In the genomic region with DNA sequence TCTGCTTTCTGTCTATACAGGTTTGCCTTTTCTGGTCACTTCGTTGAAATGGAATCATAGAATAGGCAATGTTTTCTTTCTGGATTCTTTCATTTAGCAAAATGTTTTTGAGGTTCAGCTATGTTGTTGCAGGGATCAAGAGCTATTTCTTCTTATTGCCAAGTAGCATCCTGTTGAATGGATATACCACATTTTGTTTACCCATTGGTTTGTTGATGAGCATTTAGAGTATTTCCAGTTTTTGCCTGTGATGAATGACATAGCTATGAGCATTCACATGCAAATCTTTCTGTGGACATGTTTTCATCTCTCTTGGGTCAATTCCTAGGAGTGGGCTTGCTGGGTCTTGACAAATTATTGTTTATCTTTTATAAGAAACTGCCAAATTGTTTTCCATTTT, we compare ENCODE assay signal across 21 cellular contexts.
DNase-seq lines count a peak whose midpoint lies in the region; ATAC-seq, FAIRE-seq and TF ChIP-seq lines count a peak whose summit lies in the region.
"Had no signal": no experiment of that assay in that cellular context is flagged by ENCODE, and none has a peak within 500 bp of the region (broad histone marks: within the 10 kb centered on the region; RNA-seq: fewer than 3 reads in every experiment).

No MANE protein-coding gene starts in this region.

- H3K4me1 ChIP-seq in SK-N-SH (ENCODE audit: control insufficient read depth in 1 of 2, insufficient read depth in 2 of 2, low read depth in 1 of 2, low read length in 1 of 2) (peaks cover 16 to 25% of the 10 kb centered on the region in 2 experiments; a peak in 3 of 4 replicates), astrocyte (ENCODE audit: insufficient read depth, low read length) (peaks cover 34% of the 10 kb centered on the region), mesenchymal stem cell (ENCODE audit: control insufficient read depth, insufficient read depth, low read depth, low read length) (peaks cover 8% of the 10 kb centered on the region)
- H3K4me1 ChIP-seq: Caco-2 had no signal

- POLR2A ChIA-PET in SK-N-SH (lab: Yijun Ruan, JAX): no interaction called here

- H3K4me1 Mint-ChIP-seq in astrocyte (ENCODE audit: low read depth, unreplicated experiment): peaks cover 26% of the 10 kb centered on the region
- H3K4me1 Mint-ChIP-seq: B cell had no signal

- no peak overlapping the region for H3K4ac ChIP-seq in mesenchymal stem cell (ENCODE audit: low read depth in 1 of 2, low read length in 2 of 2)

- H3K14ac ChIP-seq in mesenchymal stem cell (ENCODE audit: low read length in 2 of 2): no peak overlapping the region

- H3K4me3 Mint-ChIP-seq in astrocyte (ENCODE audit: unreplicated experiment): no peak overlapping the region
- H3K4me3 Mint-ChIP-seq: B cell; CD4-positive, alpha-beta T cell; CD8-positive, alpha-beta T cell had no signal

- peak; percentile 29 for FAIRE-seq in astrocyte (lab: Jason Lieb, UNC)
- FAIRE-seq: A549, D721Med, G401.6, GM12891 had no signal

- H4K20me1 ChIP-seq in SK-N-SH (ENCODE audit: insufficient read depth): no peaks in the 10 kb centered on the region
- H4K20me1 ChIP-seq in astrocyte (ENCODE audit: insufficient read depth, low read length): no peaks in the 10 kb centered on the region
- H4K20me1 ChIP-seq: BLaER1 treated with 17β-estradiol and CSF1 and Interleukin-3, amounts not matched to agents 10 nM and 100 nM had no signal

- peaks cover 31% of the 10 kb centered on the region for H3F3A ChIP-seq in SK-N-SH (replicated peaks; ENCODE audit: insufficient read depth)

- H3K18ac ChIP-seq in mesenchymal stem cell (ENCODE audit: low read depth in 1 of 2, low read length in 2 of 2): no peak overlapping the region

- no peaks in the 10 kb centered on the region for H3K79me2 ChIP-seq in SK-N-SH (ENCODE audit: insufficient read depth)
- H3K79me2 ChIP-seq in astrocyte (ENCODE audit: insufficient read depth, low read length): no peaks in the 10 kb centered on the region

- H2BK120ac ChIP-seq in mesenchymal stem cell (ENCODE audit: low read depth, low read length): no peak overlapping the region

- H3K4me2 ChIP-seq in SK-N-SH: no peak overlapping the region
- no peak overlapping the region for H3K4me2 ChIP-seq in astrocyte (ENCODE audit: low read length)
- H3K4me2 ChIP-seq in mesenchymal stem cell (ENCODE audit: low read length, poor library complexity, severe bottlenecking): no peak overlapping the region
- H3K4me2 ChIP-seq: A549; BLaER1 treated with 17β-estradiol and CSF1 and Interleukin-3, amounts not matched to agents 10 nM and 100 nM had no signal

- WGBS in SK-N-SH (ENCODE audit: low lambda C conversion rate): 92% methylated on average over 1 of the region's 1 CpG
- 96% methylated on average over 1 of the region's 1 CpG for WGBS in mesenchymal stem cell

- H3K27me3 ChIP-seq in SK-N-SH (ENCODE audit: insufficient read depth): no peaks in the 10 kb centered on the region
- no peaks in the 10 kb centered on the region for H3K27me3 ChIP-seq in astrocyte (ENCODE audit: insufficient read depth, low read length)
- H3K27me3 ChIP-seq in mesenchymal stem cell (ENCODE audit: control insufficient read depth in 1 of 2, insufficient read depth in 1 of 2, low read length in 2 of 2): no peaks in the 10 kb centered on the region
- H3K27me3 ChIP-seq: BLaER1 treated with 17β-estradiol and CSF1 and Interleukin-3, amounts not matched to agents 10 nM and 100 nM had no signal

- H3K9me3 Mint-ChIP-seq in astrocyte (ENCODE audit: unreplicated experiment): peaks cover 8% of the 10 kb centered on the region

- H3K9me3 ChIP-seq in SK-N-SH (no peaks in the 10 kb centered on the region), astrocyte (ENCODE audit: insufficient read depth, low read depth, low read length) (no peaks in the 10 kb centered on the region), mesenchymal stem cell (ENCODE audit: control insufficient read depth, low read length) (peaks cover 20% of the 10 kb centered on the region)
- H3K9me3 ChIP-seq: Caco-2 had no signal

- CTCF ChIA-PET in SK-N-SH (lab: Yijun Ruan, JAX): interaction anchor here (1.4 kb wide), 1 partner anchor 13 kb away, joined by 3 read pairs; no protein-coding TSS in a partner anchor

- no peak overlapping the region for H3K27ac Mint-ChIP-seq in astrocyte (ENCODE audit: unreplicated experiment)
- H3K27ac Mint-ChIP-seq: B cell; CD4-positive, alpha-beta T cell; CD8-positive, alpha-beta T cell had no signal

- no peak overlapping the region for H3K9ac ChIP-seq in SK-N-SH
- no peak overlapping the region for H3K9ac ChIP-seq in astrocyte (ENCODE audit: low read length)
- H3K9ac ChIP-seq in mesenchymal stem cell (ENCODE audit: low read length): no peak overlapping the region
- H3K9ac ChIP-seq: BLaER1 treated with 17β-estradiol and CSF1 and Interleukin-3, amounts not matched to agents 10 nM and 100 nM had no signal

- H3K9me2 ChIP-seq in SK-N-SH: no peaks in the 10 kb centered on the region

- H3K79me1 ChIP-seq in mesenchymal stem cell (replicated peaks; ENCODE audit: low read length, poor library complexity, severe bottlenecking): no peaks in the 10 kb centered on the region

- H3K36me3 ChIP-seq in SK-N-SH (replicated peaks in 1 of 2; ENCODE audit: control insufficient read depth in 1 of 2, insufficient read depth in 2 of 2, low read length in 1 of 2) (no peaks in the 10 kb centered on the region), astrocyte (ENCODE audit: insufficient read depth, low read length) (no peaks in the 10 kb centered on the region), mesenchymal stem cell (ENCODE audit: control insufficient read depth in 1 of 2, insufficient read depth in 2 of 2, low read depth in 1 of 2, low read length in 2 of 2) (no peaks in the 10 kb centered on the region)
- H3K36me3 ChIP-seq: BLaER1 treated with 17β-estradiol and CSF1 and Interleukin-3, amounts not matched to agents 10 nM and 100 nM had no signal

- TF ChIP-seq EP300 in SK-N-SH (IDR thresholded peaks at IDR 0.05; ENCODE audit: borderline replicate concordance in 1 of 2, low read depth in 1 of 2, low read length in 1 of 2): no peak

- H4K91ac ChIP-seq in mesenchymal stem cell (ENCODE audit: low read length): no peak overlapping the region

- ATAC-seq in SK-N-SH treated with all-trans-retinoic acid at 6 μM for 48 hours: no peak
- ATAC-seq in GM21576 (IDR thresholded peaks at IDR 0.05; ENCODE audit: unreplicated experiment): no peak
- ATAC-seq in HG02642 (IDR thresholded peaks at IDR 0.05; ENCODE audit: poor library complexity, unreplicated experiment): no peak
- ATAC-seq: A549; CD8-positive, alpha-beta T cell had no signal

- no peak overlapping the region for H3K4me3 ChIP-seq in SK-N-SH (ENCODE audit: low read depth in 2 of 2, low read length in 1 of 2)
- H3K4me3 ChIP-seq in astrocyte (ENCODE audit: insufficient read depth, low read depth, low read length): no peak overlapping the region
- H3K4me3 ChIP-seq in mesenchymal stem cell (ENCODE audit: insufficient read depth in 1 of 2, low read depth in 1 of 2, low read length in 2 of 2): no peak overlapping the region
- H3K4me3 ChIP-seq: A549; BLaER1 treated with 17β-estradiol and CSF1 and Interleukin-3, amounts not matched to agents 10 nM and 100 nM had no signal

- TF ChIP-seq RAD21 in SK-N-SH (IDR thresholded peaks at IDR 0.05; ENCODE audit: low read length): no peak

- no peaks in the 10 kb centered on the region for H3K27me3 Mint-ChIP-seq in astrocyte (ENCODE audit: low read depth, unreplicated experiment)

- H2BK12ac ChIP-seq in mesenchymal stem cell (ENCODE audit: low read length in 2 of 2): no peak overlapping the region

- H3K23ac ChIP-seq in mesenchymal stem cell (ENCODE audit: low read length in 2 of 2): no peak overlapping the region

- DNase-seq in SK-N-SH: no peak
- DNase-seq in astrocyte (ENCODE audit: low read depth): no peak
- DNase-seq in mesenchymal stem cell: no peak
- DNase-seq: AML-193; Caco-2; Calu3; CD4-positive, alpha-beta T cell; CD8-positive, alpha-beta T cell; DMS79 treated with DMSO at 0.1 percent for 48 hours; GF-D8 had no signal

- TF ChIP-seq CTCF in SK-N-SH (IDR thresholded peaks at IDR 0.05) (no peak), astrocyte (IDR thresholded peaks at IDR 0.05; ENCODE audit: insufficient read depth, low read depth, low read length) (no peak)

- H3K27ac ChIP-seq in SK-N-SH (ENCODE audit: low read depth in 2 of 2, low read length in 1 of 2): no peak overlapping the region
- H3K27ac ChIP-seq in astrocyte (ENCODE audit: low read depth, low read length): no peak overlapping the region
- no peak overlapping the region for H3K27ac ChIP-seq in mesenchymal stem cell (ENCODE audit: low read length, poor library complexity, severe bottlenecking)
- H3K27ac ChIP-seq: 22Rv1; A549; BLaER1 treated with 17β-estradiol and CSF1 and Interleukin-3, amounts not matched to agents 10 nM and 100 nM; C4-2B had no signal

- H2BK5ac ChIP-seq in mesenchymal stem cell (ENCODE audit: low read depth, low read length, poor library complexity, severe bottlenecking): no peak overlapping the region

- no peak overlapping the region for H4K8ac ChIP-seq in mesenchymal stem cell (ENCODE audit: low read length)

- H2BK15ac ChIP-seq in mesenchymal stem cell (ENCODE audit: low read depth, poor library complexity, severe bottlenecking): peak overlapping the region; percentile 78

- H2AK5ac ChIP-seq in mesenchymal stem cell (ENCODE audit: low read length, severe bottlenecking): no peak overlapping the region

- no peak overlapping the region for H2AFZ ChIP-seq in SK-N-SH (ENCODE audit: low read depth)
- no peak overlapping the region for H2AFZ ChIP-seq in astrocyte (ENCODE audit: low read depth, low read length)
- H2AFZ ChIP-seq in mesenchymal stem cell (ENCODE audit: low read depth, low read length): no peak overlapping the region

- H3K36me3 Mint-ChIP-seq in astrocyte (ENCODE audit: low read depth, unreplicated experiment): peaks cover 1% of the 10 kb centered on the region
- H3K36me3 Mint-ChIP-seq: CD8-positive, alpha-beta T cell had no signal

TF ChIP-seq in SK-N-SH treated with all-trans-retinoic acid at 6 μM for 48 hours, 23 proteins besides CTCF, POLR2A, EP300 and RAD21:
- peak; percentile 92 for TF ChIP-seq ZNF8 (CRISPR knock-in tag; IDR thresholded peaks at IDR 0.05)
- no peak for TF ChIP-seq ZFP3 (CRISPR knock-in tag; IDR thresholded peaks at IDR 0.05)

TF ChIP-seq in SK-N-SH, 30 proteins besides CTCF, POLR2A, EP300 and RAD21 (continues in another document):
- TF ChIP-seq EZH2phosphoT487 (IDR thresholded peaks at IDR 0.05; ENCODE audit: borderline replicate concordance, low read depth): no peak
- TF ChIP-seq, protein P1, sequence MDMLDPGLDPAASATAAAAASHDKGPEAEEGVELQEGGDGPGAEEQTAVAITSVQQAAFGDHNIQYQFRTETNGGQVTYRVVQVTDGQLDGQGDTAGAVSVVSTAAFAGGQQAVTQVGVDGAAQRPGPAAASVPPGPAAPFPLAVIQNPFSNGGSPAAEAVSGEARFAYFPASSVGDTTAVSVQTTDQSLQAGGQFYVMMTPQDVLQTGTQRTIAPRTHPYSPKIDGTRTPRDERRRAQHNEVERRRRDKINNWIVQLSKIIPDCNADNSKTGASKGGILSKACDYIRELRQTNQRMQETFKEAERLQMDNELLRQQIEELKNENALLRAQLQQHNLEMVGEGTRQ (IDR thresholded peaks at IDR 0.05; ENCODE audit: borderline replicate concordance, low read depth, low read length): no peak
